Comparison of ENCODE assay signal across 1 cellular context in genomic region chr1:234962340-234962989, GRCh38.
TF ChIP-seq lines count a peak whose summit lies in the region.

No MANE protein-coding gene starts in this region.

TF ChIP-seq in GM23338, 12 proteins besides CTCF, POLR2A, EP300 and RAD21 (continued from another document):
- TF ChIP-seq ZNF462 (CRISPR knock-in tag; IDR thresholded peaks at IDR 0.05), result no peak
- TF ChIP-seq EZH2 (IDR thresholded peaks at IDR 0.05; ENCODE audit: low read depth, unreplicated experiment), result no peak
- no peak for TF ChIP-seq ZNF331 (CRISPR knock-in tag; IDR thresholded peaks at IDR 0.05; ENCODE audit: low read depth)
- no peak for TF ChIP-seq JUNB (IDR thresholded peaks at IDR 0.05; ENCODE audit: unreplicated experiment)
